Comparison of ENCODE assay signal across 1 cellular context in the genomic region with DNA sequence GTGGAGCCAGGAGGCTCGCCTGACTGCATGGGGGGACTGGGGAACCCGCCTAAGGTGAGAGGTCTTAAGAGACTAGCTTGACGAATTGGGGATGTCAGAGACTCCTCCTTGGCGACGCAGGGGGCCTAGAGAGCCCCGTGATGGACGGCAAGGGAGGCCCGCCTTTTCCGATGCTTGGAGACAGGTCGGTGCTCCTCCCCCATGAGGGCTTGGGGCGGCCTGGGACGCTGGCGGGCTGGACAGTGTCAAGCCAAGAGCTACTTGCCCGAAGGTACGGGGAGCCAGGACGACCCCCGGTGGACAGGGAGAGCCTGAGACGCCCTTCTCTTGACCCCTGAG.
TF ChIP-seq lines count a peak whose summit lies in the region.

No MANE protein-coding gene starts in this region.

TF ChIP-seq in K562, 482 proteins besides CTCF, POLR2A, EP300 and RAD21 (continued from another document):
- TF ChIP-seq, protein P1, sequence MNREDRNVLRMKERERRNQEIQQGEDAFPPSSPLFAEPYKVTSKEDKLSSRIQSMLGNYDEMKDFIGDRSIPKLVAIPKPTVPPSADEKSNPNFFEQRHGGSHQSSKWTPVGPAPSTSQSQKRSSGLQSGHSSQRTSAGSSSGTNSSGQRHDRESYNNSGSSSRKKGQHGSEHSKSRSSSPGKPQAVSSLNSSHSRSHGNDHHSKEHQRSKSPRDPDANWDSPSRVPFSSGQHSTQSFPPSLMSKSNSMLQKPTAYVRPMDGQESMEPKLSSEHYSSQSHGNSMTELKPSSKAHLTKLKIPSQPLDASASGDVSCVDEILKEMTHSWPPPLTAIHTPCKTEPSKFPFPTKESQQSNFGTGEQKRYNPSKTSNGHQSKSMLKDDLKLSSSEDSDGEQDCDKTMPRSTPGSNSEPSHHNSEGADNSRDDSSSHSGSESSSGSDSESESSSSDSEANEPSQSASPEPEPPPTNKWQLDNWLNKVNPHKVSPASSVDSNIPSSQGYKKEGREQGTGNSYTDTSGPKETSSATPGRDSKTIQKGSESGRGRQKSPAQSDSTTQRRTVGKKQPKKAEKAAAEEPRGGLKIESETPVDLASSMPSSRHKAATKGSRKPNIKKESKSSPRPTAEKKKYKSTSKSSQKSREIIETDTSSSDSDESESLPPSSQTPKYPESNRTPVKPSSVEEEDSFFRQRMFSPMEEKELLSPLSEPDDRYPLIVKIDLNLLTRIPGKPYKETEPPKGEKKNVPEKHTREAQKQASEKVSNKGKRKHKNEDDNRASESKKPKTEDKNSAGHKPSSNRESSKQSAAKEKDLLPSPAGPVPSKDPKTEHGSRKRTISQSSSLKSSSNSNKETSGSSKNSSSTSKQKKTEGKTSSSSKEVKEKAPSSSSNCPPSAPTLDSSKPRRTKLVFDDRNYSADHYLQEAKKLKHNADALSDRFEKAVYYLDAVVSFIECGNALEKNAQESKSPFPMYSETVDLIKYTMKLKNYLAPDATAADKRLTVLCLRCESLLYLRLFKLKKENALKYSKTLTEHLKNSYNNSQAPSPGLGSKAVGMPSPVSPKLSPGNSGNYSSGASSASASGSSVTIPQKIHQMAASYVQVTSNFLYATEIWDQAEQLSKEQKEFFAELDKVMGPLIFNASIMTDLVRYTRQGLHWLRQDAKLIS (CRISPR knock-in tag; IDR thresholded peaks at IDR 0.05) = no peak
- TF ChIP-seq NONO (IDR thresholded peaks at IDR 0.05; ENCODE audit: low read depth in 2 of 2, low read length in 1 of 2) = no peak
- TF ChIP-seq, protein P2, sequence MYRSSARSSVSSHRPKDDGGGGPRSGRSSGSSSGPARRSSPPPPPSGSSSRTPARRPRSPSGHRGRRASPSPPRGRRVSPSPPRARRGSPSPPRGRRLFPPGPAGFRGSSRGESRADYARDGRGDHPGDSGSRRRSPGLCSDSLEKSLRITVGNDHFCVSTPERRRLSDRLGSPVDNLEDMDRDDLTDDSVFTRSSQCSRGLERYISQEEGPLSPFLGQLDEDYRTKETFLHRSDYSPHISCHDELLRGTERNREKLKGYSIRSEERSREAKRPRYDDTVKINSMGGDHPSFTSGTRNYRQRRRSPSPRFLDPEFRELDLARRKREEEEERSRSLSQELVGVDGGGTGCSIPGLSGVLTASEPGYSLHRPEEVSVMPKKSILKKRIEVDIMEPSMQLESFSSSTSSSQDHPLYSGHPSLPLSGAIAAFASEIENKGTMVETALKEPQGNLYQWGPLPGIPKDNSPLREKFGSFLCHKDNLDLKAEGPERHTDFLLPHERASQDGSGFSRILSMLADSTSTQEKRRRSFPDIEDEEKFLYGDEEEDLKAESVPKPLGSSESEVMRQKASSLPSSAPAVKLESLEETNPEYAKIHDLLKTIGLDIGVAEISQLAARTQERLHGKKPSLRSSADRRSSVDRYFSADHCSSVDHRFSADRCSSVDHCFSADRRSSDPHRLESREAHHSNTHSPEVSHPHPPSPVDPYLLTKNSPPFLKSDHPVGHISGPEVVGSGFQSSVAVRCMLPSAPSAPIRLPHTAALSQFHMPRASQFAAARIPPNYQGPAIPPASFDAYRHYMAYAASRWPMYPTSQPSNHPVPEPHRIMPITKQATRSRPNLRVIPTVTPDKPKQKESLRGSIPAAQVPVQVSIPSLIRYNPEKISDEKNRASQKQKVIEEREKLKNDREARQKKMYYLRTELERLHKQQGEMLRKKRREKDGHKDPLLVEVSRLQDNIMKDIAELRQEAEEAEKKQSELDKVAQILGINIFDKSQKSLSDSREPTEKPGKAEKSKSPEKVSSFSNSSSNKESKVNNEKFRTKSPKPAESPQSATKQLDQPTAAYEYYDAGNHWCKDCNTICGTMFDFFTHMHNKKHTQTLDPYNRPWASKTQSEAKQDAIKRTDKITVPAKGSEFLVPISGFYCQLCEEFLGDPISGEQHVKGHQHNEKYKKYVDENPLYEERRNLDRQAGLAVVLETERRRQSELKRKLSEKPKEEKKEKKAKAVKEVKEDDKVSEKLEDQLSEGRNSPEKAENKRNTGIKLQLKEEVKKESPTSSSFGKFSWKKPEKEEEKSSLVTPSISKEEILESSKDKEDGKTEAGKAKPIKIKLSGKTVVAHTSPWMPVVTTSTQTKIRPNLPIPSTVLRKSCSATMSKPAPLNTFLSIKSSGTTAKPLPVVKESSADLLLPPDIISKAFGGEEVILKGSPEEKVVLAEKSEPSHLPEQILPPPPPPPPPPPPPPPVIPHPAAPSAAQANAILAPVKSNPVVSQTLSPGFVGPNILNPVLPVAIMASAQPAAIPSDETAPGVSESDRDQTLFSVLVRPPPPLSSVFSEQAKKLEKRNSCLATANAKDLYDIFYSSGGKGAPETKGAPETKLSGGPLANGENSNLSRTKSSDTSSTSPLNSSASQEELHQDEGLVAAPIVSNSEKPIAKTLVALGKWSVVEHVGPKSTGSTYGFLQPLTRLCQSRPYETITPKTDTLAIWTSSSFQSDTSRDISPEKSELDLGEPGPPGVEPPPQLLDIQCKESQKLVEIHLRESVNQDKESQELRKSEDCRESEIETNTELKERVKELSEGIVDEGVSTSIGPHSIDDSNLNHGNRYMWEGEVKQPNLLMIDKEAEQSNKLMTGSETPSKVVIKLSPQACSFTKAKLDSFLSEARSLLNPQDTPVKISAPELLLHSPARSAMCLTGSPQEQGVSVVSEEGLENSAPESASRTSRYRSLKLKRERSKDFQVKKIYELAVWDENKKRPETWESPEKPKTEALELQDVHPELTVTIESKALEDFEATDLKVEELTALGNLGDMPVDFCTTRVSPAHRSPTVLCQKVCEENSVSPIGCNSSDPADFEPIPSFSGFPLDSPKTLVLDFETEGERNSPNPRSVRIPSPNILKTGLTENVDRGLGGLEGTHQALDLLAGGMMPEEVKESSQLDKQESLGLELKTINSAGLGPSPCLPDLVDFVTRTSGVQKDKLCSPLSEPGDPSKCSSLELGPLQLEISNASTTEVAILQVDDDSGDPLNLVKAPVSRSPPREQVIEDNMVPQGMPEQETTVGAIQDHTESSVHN (IDR thresholded peaks at IDR 0.05; ENCODE audit: borderline replicate concordance in 1 of 2, low read depth in 1 of 2) = no peak
- no peak for TF ChIP-seq ZNF239 (CRISPR knock-in tag; IDR thresholded peaks at IDR 0.05)
- TF ChIP-seq ATF1 (CRISPR knock-in tag; IDR thresholded peaks at IDR 0.05) = no peak
- TF ChIP-seq ATF1 (tag; IDR thresholded peaks at IDR 0.05) = no peak
- TF ChIP-seq RFX7 (CRISPR knock-in tag; IDR thresholded peaks at IDR 0.05) = no peak
- TF ChIP-seq CEBPB (tag; IDR thresholded peaks at IDR 0.05) = no peak
- TF ChIP-seq NFIC (IDR thresholded peaks at IDR 0.05) = 0 out of 2 replicates have a peak, but pooled peaks have one; percentile 19
- TF ChIP-seq KAT8 (IDR thresholded peaks at IDR 0.05; ENCODE audit: low read depth) = no peak
